In genomic region chr2:37349376-37349775, GRCh38 we compare ENCODE assay signal across 13 cellular contexts. TPM values are rescaled to one million over a fixed set of nuclear protein-coding genes. Genes with fewer than 3 reads are reported as not detected.
DNase-seq lines count a peak whose midpoint lies in the region; ATAC-seq and TF ChIP-seq lines count a peak whose summit lies in the region.
"Had no signal": no experiment of that assay in that cellular context is flagged by ENCODE, and none has a peak within 500 bp of the region (broad histone marks: within the 10 kb centered on the region; RNA-seq: fewer than 3 reads in every experiment).

No MANE protein-coding gene starts in this region.

- CTCF ChIA-PET in MCF 10A (lab: Yijun Ruan, JAX): interaction anchor here (0.8 to 1.6 kb wide), 4 partner anchors 8 to 529 kb away, joined by 3 to 4 read pairs (median 4); no protein-coding TSS in a partner anchor
- CTCF ChIA-PET in GM10248 (lab: Yijun Ruan, JAX): interaction anchor here (1.0 to 5.0 kb wide), 10 partner anchors 8 to 528 kb away, joined by 3 to 22 read pairs (median 5); no protein-coding TSS in a partner anchor

- BruUV-seq in MCF 10A (replicated peaks; lab: Mats Ljungman, UMichigan): no TSS peak

- TF ChIP-seq CTCF in MCF 10A (IDR thresholded peaks at IDR 0.05; ENCODE audit: unreplicated experiment): no peak
- no peak for TF ChIP-seq CTCF in GM10248 (IDR thresholded peaks at IDR 0.05; ENCODE audit: control extremely low read depth, extremely low read depth, low read depth, missing control alignments)

- H3K9me3 Mint-ChIP-seq in MCF 10A (ENCODE audit: unreplicated experiment): no peaks in the 10 kb centered on the region
- no peaks in the 10 kb centered on the region for H3K9me3 Mint-ChIP-seq in natural killer cell treated with Interleukin-12 subunit alpha and Interleukin-12 subunit beta and Interleukin-15 and Interleukin-18, amount 100 ng/mL, for 72 hours
- H3K9me3 Mint-ChIP-seq: activated CD8-positive, alpha-beta T cell treated with anti-CD3 and anti-CD28 coated beads for 36 hours; effector memory CD8-positive, alpha-beta T cell; H9; immature natural killer cell had no signal

- H3K4me1 Mint-ChIP-seq in MCF 10A (ENCODE audit: insufficient read depth, unreplicated experiment): no peaks in the 10 kb centered on the region
- peaks cover 3% of the 10 kb centered on the region in 2 donors for H3K4me1 Mint-ChIP-seq in natural killer cell treated with Interleukin-12 subunit alpha and Interleukin-12 subunit beta and Interleukin-15 and Interleukin-18, amount 100 ng/mL, for 72 hours (ENCODE audit: low read depth in 2 of 2)

- intact Hi-C loops in MCF 10A (cut with micrococcal nuclease): no loop called here

- no peak for TF ChIP-seq POLR2A in GM18505 (IDR thresholded peaks at IDR 0.05; ENCODE audit: borderline replicate concordance, extremely low read depth, insufficient read depth, insufficient read length)

- ATAC-seq in natural killer cell treated with Interleukin-12 subunit alpha and Interleukin-12 subunit beta and Interleukin-15 and Interleukin-18, amount 100 ng/mL, for 72 hours: no peak
- no peak for ATAC-seq in GM18505 (IDR thresholded peaks at IDR 0.05; ENCODE audit: unreplicated experiment)
- ATAC-seq: activated CD8-positive, alpha-beta T cell treated with anti-CD3 and anti-CD28 coated beads for 36 hours; effector memory CD8-positive, alpha-beta T cell had no signal

- POLR2A ChIA-PET in MCF 10A (lab: Yijun Ruan, JAX): interaction anchor here (0.7 to 0.9 kb wide), 3 partner anchors 11 to 25 kb away, joined by 4 to 5 read pairs (median 4); partner anchors contain the start of gene PRKD3
- POLR2A ChIA-PET in GM10248 (lab: Yijun Ruan, JAX): no interaction called here

- H3K27ac Mint-ChIP-seq in MCF 10A (ENCODE audit: low read depth, unreplicated experiment): no peak overlapping the region
- H3K27ac Mint-ChIP-seq in natural killer cell treated with Interleukin-12 subunit alpha and Interleukin-12 subunit beta and Interleukin-15 and Interleukin-18, amount 100 ng/mL, for 72 hours: no peak overlapping the region
- H3K27ac Mint-ChIP-seq: activated CD8-positive, alpha-beta T cell treated with anti-CD3 and anti-CD28 coated beads for 36 hours; effector memory CD8-positive, alpha-beta T cell had no signal

- H3K4me3 Mint-ChIP-seq in MCF 10A (ENCODE audit: unreplicated experiment): no peak overlapping the region
- H3K4me3 Mint-ChIP-seq in natural killer cell treated with Interleukin-12 subunit alpha and Interleukin-12 subunit beta and Interleukin-15 and Interleukin-18, amount 100 ng/mL, for 72 hours: no peak overlapping the region
- H3K4me3 Mint-ChIP-seq: activated CD8-positive, alpha-beta T cell treated with anti-CD3 and anti-CD28 coated beads for 36 hours; effector memory CD8-positive, alpha-beta T cell; H9; immature natural killer cell had no signal

- H3K36me3 Mint-ChIP-seq in MCF 10A (ENCODE audit: insufficient read depth, unreplicated experiment): no peaks in the 10 kb centered on the region
- no peaks in the 10 kb centered on the region for H3K36me3 Mint-ChIP-seq in natural killer cell treated with Interleukin-12 subunit alpha and Interleukin-12 subunit beta and Interleukin-15 and Interleukin-18, amount 100 ng/mL, for 72 hours
- H3K36me3 Mint-ChIP-seq: immature natural killer cell had no signal

- DNase-seq in CD1c-positive myeloid dendritic cell (ENCODE audit: extremely low spot score) (peak; percentile 49), HT-29 (ENCODE audit: low spot score) (peak; percentile 73), NCI-H69 (lab: John Stamatoyannopoulos, UW) (peak; percentile 78), glomerular visceral epithelial cell (ENCODE audit: extremely low spot score) (peak; percentile 13), MCF 10A (ENCODE audit: unreplicated experiment) (no peak), GM10248 (ENCODE audit: extremely low spot score) (no peak)
- no peak for DNase-seq in natural killer cell treated with Interleukin-12 subunit alpha and Interleukin-12 subunit beta and Interleukin-15 and Interleukin-18, amount 100 ng/mL, for 72 hours (ENCODE audit: low spot score)
- DNase-seq: activated CD8-positive, alpha-beta T cell treated with anti-CD3 and anti-CD28 coated beads for 36 hours; effector memory CD8-positive, alpha-beta T cell; H9 had no signal

- no peaks in the 10 kb centered on the region for H3K27me3 Mint-ChIP-seq in MCF 10A (ENCODE audit: insufficient read depth, unreplicated experiment)
- peaks cover 12 to 47% of the 10 kb centered on the region in 2 donors for H3K27me3 Mint-ChIP-seq in natural killer cell treated with Interleukin-12 subunit alpha and Interleukin-12 subunit beta and Interleukin-15 and Interleukin-18, amount 100 ng/mL, for 72 hours

RNA-seq across cellular contexts. Expression of gene QPCT, which starts 4.9 kb away (rescaled TPM):
- 54.2 and 54.3 TPM in 2 replicates for total RNA-seq in HT-29 (2014; rRNA removed; shearing (Covaris generic))
- not detected in 2 replicates for total RNA-seq in MCF 10A (2022)
- 1 to 10 TPM in 1 of 2 donors, under 1 TPM in 1; 0.33 to 1.5 TPM for total RNA-seq in natural killer cell treated with Interleukin-12 subunit alpha and Interleukin-12 subunit beta and Interleukin-15 and Interleukin-18, amount 100 ng/mL, for 72 hours
- total RNA-seq: H9, osteocyte had no signal

RNA-seq across cellular contexts. Expression of gene PRKD3, which starts 24.7 kb away (rescaled TPM):
- total RNA-seq in HT-29 (2014; rRNA removed; shearing (Covaris generic)): 14.0 and 17.2 TPM in 2 replicates
- total RNA-seq in MCF 10A (2022): 22.0 and 23.9 TPM in 2 replicates
- total RNA-seq in natural killer cell treated with Interleukin-12 subunit alpha and Interleukin-12 subunit beta and Interleukin-15 and Interleukin-18, amount 100 ng/mL, for 72 hours: 10 to 100 TPM; 41.4 to 43.8 TPM

Comparison
In these comparisons a context has a peak if more than half of its experiments do, and no peak if none do; other contexts are left out.
1. DNase-seq: peak in CD1c-positive myeloid dendritic cell (single experiment), HT-29 (single experiment), NCI-H69 (single experiment) and glomerular visceral epithelial cell (single experiment); none in MCF 10A (single experiment), GM10248 (single experiment) and natural killer cell treated with Interleukin-12 subunit alpha and Interleukin-12 subunit beta and Interleukin-15 and Interleukin-18, amount 100 ng/mL, for 72 hours (single experiment).
2. RNA of gene QPCT, which starts 4.9 kb away (total RNA-seq): 54.2 to 54.3 TPM in HT-29; 0.33 to 1.5 TPM in natural killer cell treated with Interleukin-12 subunit alpha and Interleukin-12 subunit beta and Interleukin-15 and Interleukin-18, amount 100 ng/mL, for 72 hours and not detected in MCF 10A; every median in the first group is over 10 times any median in the second.